In the genomic region with DNA sequence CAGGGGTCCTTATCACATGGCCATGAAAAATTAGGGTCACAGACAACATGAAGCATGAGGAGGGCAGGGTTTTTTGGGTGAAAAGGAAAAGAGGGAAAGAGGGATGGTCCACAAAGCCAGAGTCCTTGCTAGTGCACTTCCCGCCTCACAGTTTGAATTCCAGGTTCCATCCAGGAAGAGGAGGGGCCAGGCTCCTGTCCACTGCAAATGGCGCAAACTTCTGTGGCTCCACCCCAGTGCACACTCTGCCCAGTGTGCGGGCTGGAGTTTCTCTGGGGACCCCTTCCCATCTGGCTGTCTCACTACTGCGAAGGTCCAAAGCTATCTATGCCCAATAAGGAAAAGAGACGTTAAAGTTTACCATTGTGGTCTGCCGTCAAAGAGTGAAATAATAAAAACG, we compare ENCODE assay signal across 26 cellular contexts. TPM values are rescaled to one million over a fixed set of nuclear protein-coding genes. Genes with fewer than 3 reads are reported as not detected.
"Had no signal": no experiment of that assay in that cellular context is flagged by ENCODE, and none has a peak within 500 bp of the region (broad histone marks: within the 10 kb centered on the region; RNA-seq: fewer than 3 reads in every experiment).

No MANE protein-coding gene starts in this region.

- H3K27ac ChIP-seq: adrenal gland, ascending aorta, brain microvascular endothelial cell, foreskin keratinocyte, left lung, pancreas, psoas muscle, right atrium auricular region, testis, upper lobe of left lung, WERI-Rb-1 had no signal

- H3K4me3 Mint-ChIP-seq: activated naive CD8-positive, alpha-beta T cell; dendritic cell treated with granulocyte-macrophage colony-stimulating factor and Interleukin-4, amounts not matched to agents 40 ng/mL and 50 ng/mL, for 4 days; mesothelial cell of epicardium; nephron progenitor cell; stimulated activated effector memory CD8-positive, alpha-beta T cell treated with anti-CD3 and anti-CD28 coated beads, Interleukin-12 subunit alpha, Interleukin-12 subunit beta, amount 100 ng/mL, for 72 hours had no signal

- ATAC-seq: foreskin keratinocyte; left lung; pancreas; psoas muscle; stimulated activated effector memory CD8-positive, alpha-beta T cell treated with anti-CD3 and anti-CD28 coated beads, Interleukin-12 subunit alpha, Interleukin-12 subunit beta, amount 100 ng/mL, for 72 hours had no signal

- H3K27ac Mint-ChIP-seq: activated naive CD8-positive, alpha-beta T cell; dendritic cell treated with granulocyte-macrophage colony-stimulating factor and Interleukin-4, amounts not matched to agents 40 ng/mL and 50 ng/mL, for 4 days; mesothelial cell of epicardium; nephron progenitor cell had no signal

- H3K4me1 Mint-ChIP-seq: mesothelial cell of epicardium had no signal

- H3K27me3 Mint-ChIP-seq: activated naive CD8-positive, alpha-beta T cell; dendritic cell treated with granulocyte-macrophage colony-stimulating factor and Interleukin-4, amounts not matched to agents 40 ng/mL and 50 ng/mL, for 4 days had no signal

- H3K4me1 ChIP-seq: ascending aorta, pancreas, psoas muscle, testis had no signal

- H3K4me3 ChIP-seq: adrenal gland, ascending aorta, left lung, pancreas, psoas muscle, right atrium auricular region, testis, upper lobe of left lung had no signal

- H3K9me3 Mint-ChIP-seq: dendritic cell treated with granulocyte-macrophage colony-stimulating factor and Interleukin-4, amounts not matched to agents 40 ng/mL and 50 ng/mL, for 4 days; mesothelial cell of epicardium; stimulated activated effector memory CD8-positive, alpha-beta T cell treated with anti-CD3 and anti-CD28 coated beads, Interleukin-12 subunit alpha, Interleukin-12 subunit beta, amount 100 ng/mL, for 72 hours had no signal

- DNase-seq: activated CD4-positive, alpha-beta T cell treated with anti-CD3 and anti-CD28 coated beads for 1 hour; activated CD4-positive, alpha-beta T cell treated with anti-CD3 and anti-CD28 coated beads, Interleukin-2, amount 50 U/mL, for 1 hour; activated naive CD4-positive, alpha-beta T cell; adrenal gland; brain microvascular endothelial cell; caudate nucleus; effector CD8-positive, alpha-beta T cell; foreskin keratinocyte; kidney glomerular epithelial cell; left lung; nephron progenitor cell; pancreas; psoas muscle; stimulated activated CD4-positive, alpha-beta T cell treated with anti-CD3 and anti-CD28 coated beads, Interleukin-12 subunit alpha, Interleukin-12 subunit beta, amount 100 ng/mL, for 4 hours; T-helper 1 cell; testis; WERI-Rb-1 had no signal

- H3K9me3 ChIP-seq: adrenal gland, ascending aorta, left lung, pancreas, psoas muscle, right atrium auricular region, testis, upper lobe of left lung had no signal

- H3K27me3 ChIP-seq: adrenal gland, ascending aorta, brain microvascular endothelial cell, foreskin keratinocyte, left lung, pancreas, right atrium auricular region, testis, upper lobe of left lung had no signal

- H3K36me3 ChIP-seq: pancreas, WERI-Rb-1 had no signal

RNA-seq across cellular contexts. Expression of a gene that starts 17.8 kb away (rescaled TPM):
- total RNA-seq: foreskin keratinocyte, glomerular endothelial cell, lung microvascular endothelial cell, right atrium auricular region had no signal
- polyA plus RNA-seq: foreskin keratinocyte had no signal
